Comparison of ENCODE assay signal across 18 cellular contexts in genomic region chr15:79209690-79210089, GRCh38.
A peak's percentile ranks its signal among the peaks of the same experiment; 100 is the strongest.
DNase-seq lines count a peak whose midpoint lies in the region; FAIRE-seq and TF ChIP-seq lines count a peak whose summit lies in the region.
"Had no signal": no experiment of that assay in that cellular context is flagged by ENCODE, and none has a peak within 500 bp of the region (broad histone marks: within the 10 kb centered on the region; RNA-seq: fewer than 3 reads in every experiment).

No MANE protein-coding gene starts in this region.

- H3K4me1 Mint-ChIP-seq in neural crest cell, result peaks cover 4% of the 10 kb centered on the region

- no peaks in the 10 kb centered on the region for H3K36me3 ChIP-seq in OCI-LY1 (ENCODE audit: insufficient read depth, low read length)
- H3K36me3 ChIP-seq: gastrocnemius medialis, tibial artery had no signal

- no peaks in the 10 kb centered on the region for H3F3A ChIP-seq in OCI-LY1 (ENCODE audit: insufficient read depth, low read length)

- FAIRE-seq in HTR-8/SVneo (lab: Jason Lieb, UNC), result no peak
- FAIRE-seq: RCC 7860 had no signal

- no peaks in the 10 kb centered on the region for H3K9me3 ChIP-seq in OCI-LY1 (ENCODE audit: low read length)
- H3K9me3 ChIP-seq: gastrocnemius medialis, tibial artery had no signal

- no peak overlapping the region for H3K27ac Mint-ChIP-seq in neural crest cell (ENCODE audit: unreplicated experiment)

- no peaks in the 10 kb centered on the region for H3K36me3 Mint-ChIP-seq in neural crest cell (ENCODE audit: low read depth)

- no peak overlapping the region for H2AFZ ChIP-seq in OCI-LY1 (ENCODE audit: low read length)

- H3K27me3 Mint-ChIP-seq in neural crest cell (ENCODE audit: low read depth), result peaks cover 74% of the 10 kb centered on the region

- no peaks in the 10 kb centered on the region for H4K20me1 ChIP-seq in OCI-LY1 (ENCODE audit: insufficient read depth, low read length)

- DNase-seq in epithelial cell of proximal tubule (ENCODE audit: low read depth), result no peak
- no peak for DNase-seq in neural crest cell (ENCODE audit: low read depth, low spot score)
- DNase-seq in NCI-H2107 (lab: John Stamatoyannopoulos, UW), result no peak
- no peak for DNase-seq in ureter (ENCODE audit: low spot score)
- no peak for DNase-seq in superior temporal gyrus (ENCODE audit: extremely low spot score)
- DNase-seq in HTR-8/SVneo (ENCODE audit: insufficient read length, low spot score), result no peak
- DNase-seq: activated CD4-positive, alpha-beta T cell treated with anti-CD3 and anti-CD28 coated beads for 48 hours; activated T-cell treated with anti-CD3 and anti-CD28 coated beads, Interleukin-2, amount 50 U/mL, for 1 hour; central memory CD4-positive, alpha-beta T cell; DND-41; gastrocnemius medialis; NCI-H1436 treated with DMSO at 0.1 percent for 48 hours; NCI-H446 treated with DMSO at 0.1 percent for 48 hours; T-helper 1 cell; tibial artery had no signal

- no peak overlapping the region for H3K4me3 ChIP-seq in OCI-LY1 (ENCODE audit: low read depth, low read length, poor library complexity, severe bottlenecking)
- H3K4me3 ChIP-seq in epithelial cell of proximal tubule (ENCODE audit: low read depth, low read length), result no peak overlapping the region
- H3K4me3 ChIP-seq: gastrocnemius medialis, tibial artery had no signal

- H3K4me1 ChIP-seq in OCI-LY1 (ENCODE audit: insufficient read depth, low read length, severe bottlenecking), result no peaks in the 10 kb centered on the region
- H3K4me1 ChIP-seq: gastrocnemius medialis, tibial artery had no signal

- TF ChIP-seq CTCF in GM12873 (IDR thresholded peaks at IDR 0.05; ENCODE audit: insufficient read depth, low read depth, low read length, missing control alignments) (peak; percentile 14), OCI-LY1 (IDR thresholded peaks at IDR 0.05; ENCODE audit: low read length) (peak; percentile 25; the same call in 1 of the 2 replicates), epithelial cell of proximal tubule (conservative IDR thresholded peaks at IDR 0.05; ENCODE audit: low read depth, low read length) (peak; percentile 37), neural crest cell (conservative IDR thresholded peaks at IDR 0.05) (peak; percentile 47)

- no peak overlapping the region for H3K4me2 ChIP-seq in OCI-LY1 (ENCODE audit: low read length)

- no peaks in the 10 kb centered on the region for H3K79me2 ChIP-seq in OCI-LY1 (ENCODE audit: insufficient read depth, low read length)

- no peak overlapping the region for H3K9ac ChIP-seq in OCI-LY1 (ENCODE audit: low read length)

- 0 out of 2 replicates have a peak, but pooled peaks cover 5% of the 10 kb centered on the region for H3K27me3 ChIP-seq in OCI-LY1 (ENCODE audit: insufficient read depth, low read length)

- H3K9me3 Mint-ChIP-seq in neural crest cell, result no peaks in the 10 kb centered on the region

- H3K4me3 Mint-ChIP-seq in neural crest cell, result no peak overlapping the region

- no peak overlapping the region for H3K27ac ChIP-seq in OCI-LY1 (ENCODE audit: low read depth, low read length, poor library complexity, severe bottlenecking)
- H3K27ac ChIP-seq: gastrocnemius medialis, tibial artery had no signal

- no peaks in the 10 kb centered on the region for H3K9me2 ChIP-seq in OCI-LY1 (ENCODE audit: low read depth, low read length)
